In genomic region chr2:196277002-196277401, GRCh38 we compare ENCODE assay signal across 8 cellular contexts.
DNase-seq lines count a peak whose midpoint lies in the region; ATAC-seq, FAIRE-seq and TF ChIP-seq lines count a peak whose summit lies in the region.

No MANE protein-coding gene starts in this region.

- CTCF ChIA-PET in activated CD8-positive, alpha-beta T cell treated with anti-CD3 and anti-CD28 coated beads, Interleukin-2, amount 10 ng/mL, durations not matched to agents 7 days and 5 days (lab: Charles Lee): interaction anchor here (0.7 to 3.9 kb wide), 33 partner anchors 9 to 199 kb away, joined by 3 to 45 read pairs (median 10); partner anchors contain the start of gene STK17B

- peak overlapping the region; percentile 89 for H3K27ac Mint-ChIP-seq in activated CD8-positive, alpha-beta T cell treated with anti-CD3 and anti-CD28 coated beads, Interleukin-2, amount 10 ng/mL, durations not matched to agents 7 days and 5 days

- DNase-seq in GM06990 (ENCODE audit: extremely low read depth, insufficient read length) (no peak), HT-29 (ENCODE audit: low spot score) (peak; percentile 70), amniotic stem cell (lab: John Stamatoyannopoulos, UW) (no peak), T-helper 9 cell (no peak), retina (no peak)
- DNase-seq in activated CD8-positive, alpha-beta T cell treated with anti-CD3 and anti-CD28 coated beads, Interleukin-2, amount 10 ng/mL, durations not matched to agents 7 days and 5 days: peak; percentile 61

- TF ChIP-seq CTCF in GM06990 (IDR thresholded peaks at IDR 0.05; ENCODE audit: insufficient read depth, low read length, poor library complexity, severe bottlenecking): peak; percentile 65

- H3K36me3 Mint-ChIP-seq in activated CD8-positive, alpha-beta T cell treated with anti-CD3 and anti-CD28 coated beads, Interleukin-2, amount 10 ng/mL, durations not matched to agents 7 days and 5 days (ENCODE audit: low read depth): peaks cover 17% of the 10 kb centered on the region

- peaks cover 48% of the 10 kb centered on the region for H3K4me1 Mint-ChIP-seq in activated CD8-positive, alpha-beta T cell treated with anti-CD3 and anti-CD28 coated beads, Interleukin-2, amount 10 ng/mL, durations not matched to agents 7 days and 5 days (ENCODE audit: low read depth)

- H3K27me3 ChIP-seq in GM06990 (replicated peaks; ENCODE audit: control insufficient read depth, insufficient read depth, low read length): no peaks in the 10 kb centered on the region

- no peak for ATAC-seq in activated CD8-positive, alpha-beta T cell treated with anti-CD3 and anti-CD28 coated beads, Interleukin-2, amount 10 ng/mL, durations not matched to agents 7 days and 5 days
- ATAC-seq in GM19397 (IDR thresholded peaks at IDR 0.05; ENCODE audit: unreplicated experiment): no peak

- POLR2A ChIA-PET in activated CD8-positive, alpha-beta T cell treated with anti-CD3 and anti-CD28 coated beads, Interleukin-2, amount 10 ng/mL, durations not matched to agents 7 days and 5 days (lab: Charles Lee): interaction anchor here (2.1 to 3.7 kb wide), 11 partner anchors 14 to 142 kb away, joined by 7 to 71 read pairs (median 23); partner anchors contain the start of gene STK17B

- peak overlapping the region; percentile 31 for H3K4me3 Mint-ChIP-seq in activated CD8-positive, alpha-beta T cell treated with anti-CD3 and anti-CD28 coated beads, Interleukin-2, amount 10 ng/mL, durations not matched to agents 7 days and 5 days

- no peak overlapping the region for H3K4me3 ChIP-seq in GM06990 (replicated peaks; ENCODE audit: low read depth, low read length)

- FAIRE-seq in islet of Langerhans (lab: Jason Lieb, UNC): peak; percentile 69

- no peaks in the 10 kb centered on the region for H3K9me3 Mint-ChIP-seq in activated CD8-positive, alpha-beta T cell treated with anti-CD3 and anti-CD28 coated beads, Interleukin-2, amount 10 ng/mL, durations not matched to agents 7 days and 5 days (ENCODE audit: insufficient read depth)

- no peaks in the 10 kb centered on the region for H3K27me3 Mint-ChIP-seq in activated CD8-positive, alpha-beta T cell treated with anti-CD3 and anti-CD28 coated beads, Interleukin-2, amount 10 ng/mL, durations not matched to agents 7 days and 5 days (ENCODE audit: low read depth)

- peaks cover 3% of the 10 kb centered on the region for H3K36me3 ChIP-seq in GM06990 (ENCODE audit: control insufficient read depth, insufficient read depth, low read length)

Comparison
In these comparisons a context has a peak if more than half of its experiments do, and no peak if none do; other contexts are left out.
1. DNase-seq: peak in HT-29 (single experiment) and activated CD8-positive, alpha-beta T cell treated with anti-CD3 and anti-CD28 coated beads, Interleukin-2, amount 10 ng/mL, durations not matched to agents 7 days and 5 days (single experiment); none in GM06990 (single experiment), amniotic stem cell (single experiment), T-helper 9 cell (single experiment) and retina (single experiment).